24 cellular contexts compared by ENCODE assay signal in genomic region chr18:80184243-80184772, GRCh38.
"Had no signal": no experiment of that assay in that cellular context is flagged by ENCODE, and none has a peak within 500 bp of the region (broad histone marks: within the 10 kb centered on the region; RNA-seq: fewer than 3 reads in every experiment).

No MANE protein-coding gene starts in this region.

- H3K27me3 ChIP-seq: gastrocnemius medialis, hepatocyte, neutrophil, spleen, testis, tibial nerve, upper lobe of left lung, vagina had no signal

- H3K36me3 ChIP-seq: gastrocnemius medialis, left ventricle myocardium inferior, lower lobe of right lung, neutrophil, prostate gland, spleen, tibial nerve, upper lobe of left lung, vagina had no signal

- H2AFZ ChIP-seq: hepatocyte had no signal

- H3K4me1 ChIP-seq: gastrocnemius medialis, left ventricle myocardium inferior, lower lobe of right lung, spleen, upper lobe of left lung had no signal

- H3K9me3 ChIP-seq: gastrocnemius medialis, left ventricle myocardium inferior, lower lobe of right lung, neutrophil, prostate gland, spleen, testis, tibial nerve, upper lobe of left lung, vagina had no signal

- H3K4me3 ChIP-seq: gastrocnemius medialis, hepatocyte, left ventricle myocardium inferior, lower lobe of right lung, prostate gland, skin epidermis, spleen, testis, tibial nerve, upper lobe of left lung, vagina had no signal

- DNase-seq: effector CD8-positive, alpha-beta T cell; endodermal cell; foreskin fibroblast; gastrocnemius medialis; left cardiac atrium; left ventricle myocardium inferior; lower lobe of right lung; naive thymus-derived CD8-positive, alpha-beta T cell; right cardiac atrium; spleen; stimulated activated CD4-positive, alpha-beta T cell treated with anti-CD3 and anti-CD28 coated beads, Interleukin-4, amount 100 ng/mL, for 4 hours; stimulated activated naive CD8-positive, alpha-beta T cell treated with anti-CD3 and anti-CD28 coated beads, Interleukin-15, Interleukin-2, amounts not matched to agents 100 U/mL and 50 U/mL, for 24 hours; substantia nigra; testis had no signal

- ATAC-seq: esophagus mucosa; gastrocnemius medialis; left cardiac atrium; lower lobe of right lung; naive thymus-derived CD8-positive, alpha-beta T cell; right cardiac atrium; stimulated activated memory B cell treated with anti-CD40 and anti-IgM and Interleukin-4, amounts not matched to agents 10 μg/mL and 1 μg/mL and 100 μg/mL, for 72 hours; stimulated activated naive CD8-positive, alpha-beta T cell treated with anti-CD3 and anti-CD28 coated beads, Interleukin-15, Interleukin-2, amounts not matched to agents 100 U/mL and 50 U/mL, for 24 hours had no signal

- H3K4me2 ChIP-seq: hepatocyte had no signal

- H3K79me2 ChIP-seq: hepatocyte had no signal

- H3K27ac ChIP-seq: epithelial cell of prostate, gastrocnemius medialis, hepatocyte, left ventricle myocardium inferior, lower lobe of right lung, neutrophil, prostate gland, spleen, testis, tibial nerve, upper lobe of left lung, vagina had no signal
